19 cellular contexts compared by ENCODE assay signal in the genomic region with DNA sequence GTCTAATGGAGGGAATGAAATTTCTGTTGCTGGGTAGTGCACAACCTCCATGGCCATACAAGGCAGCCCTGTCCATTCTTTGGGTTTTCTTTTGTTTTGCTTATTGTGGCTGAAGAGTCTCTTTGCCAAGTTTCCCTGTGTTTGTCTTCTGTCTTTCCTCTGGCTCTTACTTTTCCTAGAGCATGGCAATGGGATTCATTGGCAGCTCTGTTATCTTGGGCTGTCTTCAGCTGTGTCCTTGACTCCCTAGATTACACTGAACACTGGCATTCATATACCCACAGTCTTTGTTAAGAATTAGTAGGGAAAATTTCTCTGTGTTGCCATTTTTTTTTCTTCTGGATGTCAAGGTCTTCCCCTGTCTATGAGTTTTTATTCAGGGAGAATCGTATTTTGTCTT.
"Had no signal": no experiment of that assay in that cellular context is flagged by ENCODE, and none has a peak within 500 bp of the region (broad histone marks: within the 10 kb centered on the region; RNA-seq: fewer than 3 reads in every experiment).

No MANE protein-coding gene starts in this region.

- H3K4me3 ChIP-seq: gastroesophageal sphincter, hepatocyte, sigmoid colon, skin epidermis, thoracic aorta, transverse colon had no signal

- H3K4me2 ChIP-seq: hepatocyte had no signal

- H3K27ac ChIP-seq: gastroesophageal sphincter, hepatocyte, sigmoid colon, skin epidermis, thoracic aorta, transverse colon had no signal

- H3K4me1 ChIP-seq: gastroesophageal sphincter, transverse colon had no signal

- H3K27me3 ChIP-seq: gastroesophageal sphincter, hepatocyte, sigmoid colon, transverse colon had no signal

- H3K4me1 Mint-ChIP-seq: natural killer cell; stimulated activated naive B cell treated with anti-CD40 and anti-IgM and Interleukin-4, amounts not matched to agents 10 μg/mL and 1 μg/mL and 100 μg/mL, for 72 hours; stimulated activated naive CD8-positive, alpha-beta T cell treated with anti-CD3 and anti-CD28 coated beads, Interleukin-15, amount 100 ng/mL, for 72 hours had no signal

- H3K36me3 ChIP-seq: gastroesophageal sphincter, sigmoid colon, thoracic aorta, transverse colon had no signal

- H3K36me3 Mint-ChIP-seq: natural killer cell; stimulated activated naive B cell treated with anti-CD40 and anti-IgM and Interleukin-4, amounts not matched to agents 10 μg/mL and 1 μg/mL and 100 μg/mL, for 72 hours had no signal

- H3K4me3 Mint-ChIP-seq: natural killer cell; neural crest cell; stimulated activated naive B cell treated with anti-CD40 and anti-IgM and Interleukin-4, amounts not matched to agents 10 μg/mL and 1 μg/mL and 100 μg/mL, for 72 hours; stimulated activated naive CD8-positive, alpha-beta T cell treated with anti-CD3 and anti-CD28 coated beads, Interleukin-15, amount 100 ng/mL, for 72 hours had no signal

- DNase-seq: cortex of kidney; effector memory CD4-positive, alpha-beta T cell; foreskin fibroblast; left colon; mammary epithelial cell; natural killer cell; posterior cingulate gyrus; sigmoid colon; stimulated activated CD4-positive, alpha-beta T cell treated with anti-CD3 and anti-CD28 coated beads, Interleukin-2, amount 100 ng/mL, for 24 hours; stimulated activated CD4-positive, alpha-beta T cell treated with anti-CD3 and anti-CD28 coated beads, Interleukin-4, amount 100 ng/mL, for 4 hours; stimulated activated naive B cell treated with anti-CD40 and anti-IgM and Interleukin-4, amounts not matched to agents 10 μg/mL and 1 μg/mL and 100 μg/mL, for 72 hours; stimulated activated naive CD8-positive, alpha-beta T cell treated with anti-CD3 and anti-CD28 coated beads, Interleukin-15, amount 100 ng/mL, for 72 hours; transverse colon had no signal

- H3K27ac Mint-ChIP-seq: natural killer cell; stimulated activated naive B cell treated with anti-CD40 and anti-IgM and Interleukin-4, amounts not matched to agents 10 μg/mL and 1 μg/mL and 100 μg/mL, for 72 hours; stimulated activated naive CD8-positive, alpha-beta T cell treated with anti-CD3 and anti-CD28 coated beads, Interleukin-15, amount 100 ng/mL, for 72 hours had no signal

- ATAC-seq: esophagus mucosa; gastroesophageal sphincter; left colon; natural killer cell; stimulated activated naive B cell treated with anti-CD40 and anti-IgM and Interleukin-4, amounts not matched to agents 10 μg/mL and 1 μg/mL and 100 μg/mL, for 72 hours; stimulated activated naive CD8-positive, alpha-beta T cell treated with anti-CD3 and anti-CD28 coated beads, Interleukin-15, amount 100 ng/mL, for 72 hours had no signal

- H3K9me3 ChIP-seq: gastroesophageal sphincter, sigmoid colon, thoracic aorta, transverse colon had no signal

- H2AFZ ChIP-seq: hepatocyte had no signal

- H3K9me3 Mint-ChIP-seq: natural killer cell; neural crest cell; stimulated activated naive B cell treated with anti-CD40 and anti-IgM and Interleukin-4, amounts not matched to agents 10 μg/mL and 1 μg/mL and 100 μg/mL, for 72 hours; stimulated activated naive CD8-positive, alpha-beta T cell treated with anti-CD3 and anti-CD28 coated beads, Interleukin-15, amount 100 ng/mL, for 72 hours had no signal
